ENCODE assay signal across 8 cellular contexts in genomic region chr5:142322747-142323479, GRCh38.
DNase-seq lines count a peak whose midpoint lies in the region; ATAC-seq and TF ChIP-seq lines count a peak whose summit lies in the region.

No MANE protein-coding gene starts in this region.

- no peaks in the 10 kb centered on the region for H3K9me3 Mint-ChIP-seq in effector memory CD8-positive, alpha-beta T cell

- H3K4me3 Mint-ChIP-seq in effector memory CD8-positive, alpha-beta T cell, result no peak overlapping the region

- H3K36me3 Mint-ChIP-seq in effector memory CD8-positive, alpha-beta T cell (ENCODE audit: insufficient read depth), result peaks cover 8% of the 10 kb centered on the region

- H3K27me3 Mint-ChIP-seq in effector memory CD8-positive, alpha-beta T cell, result peaks cover 82 to 97% of the 10 kb centered on the region in 2 donors

- peak overlapping the region; percentile 93 for H3K4me3 ChIP-seq in retinal pigment epithelial cell (ENCODE audit: low read length)

- no peak overlapping the region for H3K27ac Mint-ChIP-seq in effector memory CD8-positive, alpha-beta T cell

- TF ChIP-seq CTCF in retinal pigment epithelial cell (conservative IDR thresholded peaks at IDR 0.05; ENCODE audit: low read depth, low read length), result no peak

- H3K4me1 Mint-ChIP-seq in effector memory CD8-positive, alpha-beta T cell (ENCODE audit: low read depth in 2 of 2), result peaks cover 21 to 28% of the 10 kb centered on the region in 2 donors

- DNase-seq in GM03348 (ENCODE audit: low spot score), result peak; percentile 58
- DNase-seq in foreskin melanocyte, result peak; percentile 71
- DNase-seq in retinal pigment epithelial cell (ENCODE audit: low read depth), result no peak
- no peak for DNase-seq in inferior parietal cortex (ENCODE audit: extremely low spot score)
- no peak for DNase-seq in effector memory CD8-positive, alpha-beta T cell

- peak; percentile 4 for ATAC-seq in SK-N-SH treated with all-trans-retinoic acid at 6 μM for 48 hours
- no peak for ATAC-seq in HG03108 (IDR thresholded peaks at IDR 0.05; ENCODE audit: unreplicated experiment)
- no peak for ATAC-seq in effector memory CD8-positive, alpha-beta T cell (replicated peaks)
- ATAC-seq in HG02852 (IDR thresholded peaks at IDR 0.05; ENCODE audit: unreplicated experiment), result no peak

TF ChIP-seq in SK-N-SH treated with all-trans-retinoic acid at 6 μM for 48 hours, 23 proteins besides CTCF, POLR2A, EP300 and RAD21:
- TF ChIP-seq ESRRG (CRISPR knock-in tag; IDR thresholded peaks at IDR 0.05) (no peak), ZFP3 (CRISPR knock-in tag; IDR thresholded peaks at IDR 0.05) (0 out of 2 replicates have a peak, but pooled peaks have one; percentile 16), PATZ1 (CRISPR knock-in tag; IDR thresholded peaks at IDR 0.05; ENCODE audit: borderline replicate concordance) (no peak), ZNF8 (CRISPR knock-in tag; IDR thresholded peaks at IDR 0.05) (no peak), OSR1 (CRISPR knock-in tag; IDR thresholded peaks at IDR 0.05) (no peak)
TF ChIP-seq in SK-N-SH treated with all-trans-retinoic acid at 6 μM for 48 hours: peak in this region for 1.

Comparison
In these comparisons a context has a peak if more than half of its experiments do, and no peak if none do; other contexts are left out.
1. DNase-seq: peak in GM03348 (single experiment) and foreskin melanocyte (single experiment); none in retinal pigment epithelial cell (single experiment), inferior parietal cortex (single experiment) and effector memory CD8-positive, alpha-beta T cell (0 of 3).